ENCODE assay signal across 30 cellular contexts in genomic region chr4:54073481-54073880, GRCh38. TPM values are rescaled to one million over a fixed set of nuclear protein-coding genes. Genes with fewer than 3 reads are reported as not detected.
DNase-seq lines count a peak whose midpoint lies in the region; ATAC-seq, FAIRE-seq and TF ChIP-seq lines count a peak whose summit lies in the region.
"Had no signal": no experiment of that assay in that cellular context is flagged by ENCODE, and none has a peak within 500 bp of the region (broad histone marks: within the 10 kb centered on the region; RNA-seq: fewer than 3 reads in every experiment).

No MANE protein-coding gene starts in this region.

- H2BK5ac ChIP-seq in mesenchymal stem cell (ENCODE audit: low read depth, low read length, poor library complexity, severe bottlenecking): no peak overlapping the region

- H3K23ac ChIP-seq in mesenchymal stem cell (ENCODE audit: low read length in 2 of 2): no peak overlapping the region

- H3K4me2 ChIP-seq in endothelial cell of umbilical vein (ENCODE audit: insufficient read depth, low read length) (no peak overlapping the region), mesenchymal stem cell (ENCODE audit: low read length, poor library complexity, severe bottlenecking) (no peak overlapping the region)

- peak overlapping the region; percentile 93 for H2BK15ac ChIP-seq in mesenchymal stem cell (ENCODE audit: low read depth, poor library complexity, severe bottlenecking)

- no peak for TF ChIP-seq CTCF in endothelial cell of umbilical vein (IDR thresholded peaks at IDR 0.05; ENCODE audit: extremely low read depth in 1 of 2, insufficient read depth in 1 of 2, low read depth in 1 of 2, low read length in 2 of 2)

- dilution Hi-C loops in endothelial cell of umbilical vein (cut with MboI; ENCODE audit: extremely low pct_ligation_motif_present, low sequenced_read_pairs): no loop called here

- H4K91ac ChIP-seq in mesenchymal stem cell (ENCODE audit: low read length): no peak overlapping the region

- H3K14ac ChIP-seq in mesenchymal stem cell (ENCODE audit: low read length in 2 of 2): no peak overlapping the region

- H3K27me3 ChIP-seq in endothelial cell of umbilical vein (ENCODE audit: control insufficient read depth in 2 of 2, insufficient read depth in 2 of 2, low read length in 2 of 2) (no peaks in the 10 kb centered on the region), mesenchymal stem cell (ENCODE audit: control insufficient read depth in 1 of 2, insufficient read depth in 1 of 2, low read length in 2 of 2) (no peaks in the 10 kb centered on the region)
- H3K27me3 ChIP-seq: brain microvascular endothelial cell, colonic mucosa, thyroid gland had no signal

- no peaks in the 10 kb centered on the region for H4K20me1 ChIP-seq in endothelial cell of umbilical vein (replicated peaks; ENCODE audit: control insufficient read depth, extremely low read depth, insufficient read depth, low read length)

- peak; percentile 37 for FAIRE-seq in endothelial cell of umbilical vein (lab: Jason Lieb, UNC)
- FAIRE-seq: D721Med had no signal

- POLR2A ChIA-PET in endothelial cell of umbilical vein (lab: Charles Lee): no interaction called here

- no peak overlapping the region for H2BK12ac ChIP-seq in mesenchymal stem cell (ENCODE audit: low read length in 2 of 2)

- WGBS in mesenchymal stem cell: 83% methylated on average over 2 of the region's 2 CpGs

- ATAC-seq in HG03354 (IDR thresholded peaks at IDR 0.05; ENCODE audit: poor library complexity, severe bottlenecking, unreplicated experiment): no peak
- ATAC-seq: activated CD8-positive, alpha-beta T cell treated with anti-CD3 and anti-CD28 coated beads, Interleukin-2, amount 10 ng/mL, durations not matched to agents 7 days and 5 days; activated naive CD8-positive, alpha-beta T cell treated with anti-CD3 and anti-CD28 coated beads, Interleukin-2, amount 50 U/mL, for 24 hours; left lobe of liver; Panc1; sciatic nerve had no signal

- H3K36me3 ChIP-seq in endothelial cell of umbilical vein (ENCODE audit: control insufficient read depth in 2 of 2, extremely low read depth in 1 of 2, insufficient read depth in 2 of 2, low read length in 2 of 2) (no peaks in the 10 kb centered on the region), mesenchymal stem cell (ENCODE audit: control insufficient read depth in 1 of 2, insufficient read depth in 2 of 2, low read depth in 1 of 2, low read length in 2 of 2) (no peaks in the 10 kb centered on the region)
- H3K36me3 ChIP-seq: brain microvascular endothelial cell, colonic mucosa, thyroid gland had no signal

- no peaks in the 10 kb centered on the region for H3K79me2 ChIP-seq in endothelial cell of umbilical vein (ENCODE audit: control insufficient read depth, insufficient read depth, low read length)

- H2AFZ ChIP-seq in endothelial cell of umbilical vein (ENCODE audit: low read depth, low read length) (no peak overlapping the region), mesenchymal stem cell (ENCODE audit: low read depth, low read length) (no peak overlapping the region)

- no peak overlapping the region for H3K4ac ChIP-seq in mesenchymal stem cell (ENCODE audit: low read depth in 1 of 2, low read length in 2 of 2)

- CTCF ChIA-PET in endothelial cell of umbilical vein (lab: Charles Lee): interaction anchor here (1.1 kb wide), 1 partner anchor 145 kb away, joined by 3 read pairs; no protein-coding TSS in a partner anchor

- no peak overlapping the region for H3K18ac ChIP-seq in mesenchymal stem cell (ENCODE audit: low read depth in 1 of 2, low read length in 2 of 2)

- H2AK5ac ChIP-seq in mesenchymal stem cell (ENCODE audit: low read length, severe bottlenecking): no peak overlapping the region

- no TSS peak for BruUV-seq in endothelial cell of umbilical vein (replicated peaks; lab: Mats Ljungman, UMichigan)

- TF ChIP-seq POLR2A in endothelial cell of umbilical vein (IDR thresholded peaks at IDR 0.05; ENCODE audit: low read depth, low read length): no peak

- H3K27ac ChIP-seq in endothelial cell of umbilical vein (ENCODE audit: insufficient read depth, low read depth, low read length) (no peak overlapping the region), mesenchymal stem cell (ENCODE audit: low read length, poor library complexity, severe bottlenecking) (no peak overlapping the region)
- H3K27ac ChIP-seq: brain microvascular endothelial cell, colonic mucosa, thyroid gland had no signal

- peaks cover 33% of the 10 kb centered on the region for H3K4me1 ChIP-seq in endothelial cell of umbilical vein (ENCODE audit: control insufficient read depth, extremely low read depth, insufficient read depth, low read length)
- H3K4me1 ChIP-seq in mesenchymal stem cell (ENCODE audit: control insufficient read depth, insufficient read depth, low read depth, low read length): peaks cover 4% of the 10 kb centered on the region
- H3K4me1 ChIP-seq: colonic mucosa, thyroid gland had no signal

- H3K4me3 ChIP-seq in endothelial cell of umbilical vein (replicated peaks in 1 of 3; ENCODE audit: insufficient read depth in 1 of 3, low read depth in 1 of 3, low read length in 3 of 3) (no peak overlapping the region), mesenchymal stem cell (ENCODE audit: insufficient read depth in 1 of 2, low read depth in 1 of 2, low read length in 2 of 2) (no peak overlapping the region)
- H3K4me3 ChIP-seq: colonic mucosa, thyroid gland had no signal

- no peaks in the 10 kb centered on the region for H3K79me1 ChIP-seq in mesenchymal stem cell (replicated peaks; ENCODE audit: low read length, poor library complexity, severe bottlenecking)

- no peak overlapping the region for H2BK120ac ChIP-seq in mesenchymal stem cell (ENCODE audit: low read depth, low read length)

- H3K9me3 ChIP-seq in endothelial cell of umbilical vein (replicated peaks; ENCODE audit: control insufficient read depth, insufficient read depth, low read length): no peaks in the 10 kb centered on the region
- no peaks in the 10 kb centered on the region for H3K9me3 ChIP-seq in mesenchymal stem cell (ENCODE audit: control insufficient read depth, low read length)
- H3K9me3 ChIP-seq: colonic mucosa, thyroid gland had no signal

- H3K9me1 ChIP-seq in endothelial cell of umbilical vein (replicated peaks; ENCODE audit: control insufficient read depth, extremely low read depth, insufficient read depth, low read length): no peaks in the 10 kb centered on the region

- H4K8ac ChIP-seq in mesenchymal stem cell (ENCODE audit: low read length): no peak overlapping the region

- intact Hi-C loops in endothelial cell of umbilical vein (cut with micrococcal nuclease): no loop called here

- peak; percentile 62 for DNase-seq in EL
- DNase-seq in M059J (ENCODE audit: low read depth): peak; percentile 41
- DNase-seq in endothelial cell of umbilical vein (ENCODE audit: low read depth, low spot score): no peak
- DNase-seq in mesenchymal stem cell: peak; percentile 55
- no peak for DNase-seq in retina
- DNase-seq in dedifferentiated amniotic fluid mesenchymal stem cell (ENCODE audit: extremely low spot score): no peak
- DNase-seq in NCI-H2171 (lab: John Stamatoyannopoulos, UW): no peak
- DNase-seq: activated CD8-positive, alpha-beta T cell treated with anti-CD3 and anti-CD28 coated beads, Interleukin-2, amount 10 ng/mL, durations not matched to agents 7 days and 5 days; activated effector memory CD4-positive, alpha-beta T cell treated with anti-CD3 and anti-CD28 coated beads, Interleukin-2, amount 50 U/mL, for 16 hours; activated naive CD8-positive, alpha-beta T cell treated with anti-CD3 and anti-CD28 coated beads, Interleukin-2, amount 50 U/mL, for 24 hours; activated T-cell treated with anti-CD3 and anti-CD28 coated beads for 4 hours; brain microvascular endothelial cell; colonic mucosa; hippocampal formation; immature natural killer cell; midbrain; MM.1S; NCI-H510A treated with DMSO at 0.1 percent for 48 hours; nephron progenitor cell; NK-92 treated with Interleukin-12 subunit alpha and Interleukin-12 subunit beta, amount 100 ng/mL, for 24 hours; posterior cingulate gyrus; T-helper 1 cell; thyroid gland had no signal

- H3K9ac ChIP-seq in endothelial cell of umbilical vein (replicated peaks; ENCODE audit: extremely low read depth, insufficient read depth, low read length) (no peak overlapping the region), mesenchymal stem cell (ENCODE audit: low read length) (no peak overlapping the region)

TF ChIP-seq in endothelial cell of umbilical vein, 7 proteins besides CTCF, POLR2A, EP300 and RAD21:
- TF ChIP-seq FOS (IDR thresholded peaks at IDR 0.05; ENCODE audit: borderline replicate concordance, insufficient read depth, low read length) (peak; percentile 20), MYC (IDR thresholded peaks at IDR 0.05; ENCODE audit: low read depth, low read length) (no peak)

RNA-seq across cellular contexts. Expression of gene CHIC2, which starts 9.1 kb away (rescaled TPM):
- 31.4 and 34.8 TPM in 2 replicates for total RNA-seq in M059J (2014; rRNA removed; shearing (Covaris generic))
- 43.3 and 43.8 TPM in 2 replicates for total RNA-seq in endothelial cell of umbilical vein
- polyA plus RNA-seq in endothelial cell of umbilical vein: 23.3 and 27.4 TPM in 2 replicates
- polyA plus RNA-seq in endothelial cell of umbilical vein (2011; cell fraction: cytosol; rRNA removed): 28.1 and 28.7 TPM in 2 replicates
- polyA plus RNA-seq in endothelial cell of umbilical vein (2011; cell fraction: nucleus; rRNA removed): 19.1 and 26.2 TPM in 2 replicates
- 25.7 and 33.2 TPM in 2 replicates for polyA plus RNA-seq in endothelial cell of umbilical vein (2012)
- 18.1 and 20.8 TPM in 2 replicates for polyA minus RNA-seq in endothelial cell of umbilical vein
- polyA minus RNA-seq in endothelial cell of umbilical vein (2011; cell fraction: cytosol; rRNA and poly(A)+ RNA removed): 4.4 TPM
- polyA minus RNA-seq in endothelial cell of umbilical vein (2011; cell fraction: nucleus; rRNA and poly(A)+ RNA removed): 59.9 and 90.3 TPM in 2 replicates
- 23.2 TPM for polyA plus RNA-seq in mesenchymal stem cell (2013, experiment 1 of 2)
- 23.9 TPM for polyA plus RNA-seq in mesenchymal stem cell (2013, experiment 2 of 2)

RNA-seq across cellular contexts. Expression of gene GSX2, which starts 26.5 kb away (rescaled TPM):
- not detected in 2 replicates for total RNA-seq in M059J (2014; rRNA removed; shearing (Covaris generic))
- not detected in 2 replicates for total RNA-seq in endothelial cell of umbilical vein
- not detected in 2 replicates for polyA plus RNA-seq in endothelial cell of umbilical vein
- polyA plus RNA-seq in endothelial cell of umbilical vein (2011; cell fraction: cytosol; rRNA removed): not detected in 2 replicates
- polyA plus RNA-seq in endothelial cell of umbilical vein (2011; cell fraction: nucleus; rRNA removed): not detected in 2 replicates
- not detected in 2 replicates for polyA plus RNA-seq in endothelial cell of umbilical vein (2012)
- polyA minus RNA-seq in endothelial cell of umbilical vein: not detected in 2 replicates
- polyA minus RNA-seq in endothelial cell of umbilical vein (2011; cell fraction: cytosol; rRNA and poly(A)+ RNA removed): not detected
- polyA minus RNA-seq in endothelial cell of umbilical vein (2011; cell fraction: nucleus; rRNA and poly(A)+ RNA removed): not detected in 2 replicates
- not detected for polyA plus RNA-seq in mesenchymal stem cell (2013, experiment 1 of 2)
- not detected for polyA plus RNA-seq in mesenchymal stem cell (2013, experiment 2 of 2)
- total RNA-seq: activated CD8-positive, alpha-beta T cell treated with anti-CD3 and anti-CD28 coated beads, Interleukin-2, amount 10 ng/mL, durations not matched to agents 7 days and 5 days; colonic mucosa; left lobe of liver; SK-MEL-5; thyroid gland had no signal
- polyA plus RNA-seq: AG04450, immature natural killer cell had no signal

Comparison
In these comparisons a context has a peak if more than half of its experiments do, and no peak if none do; other contexts are left out.
1. DNase-seq: peak in EL (single experiment), M059J (single experiment) and mesenchymal stem cell (single experiment); none in endothelial cell of umbilical vein (single experiment), retina (single experiment), dedifferentiated amniotic fluid mesenchymal stem cell (single experiment) and NCI-H2171 (single experiment).